23 cellular contexts compared by ENCODE assay signal in genomic region chr16:89103156-89103555, GRCh38. TPM values are rescaled to one million over a fixed set of nuclear protein-coding genes. Genes with fewer than 3 reads are reported as not detected.
DNase-seq lines count a peak whose midpoint lies in the region; ATAC-seq and TF ChIP-seq lines count a peak whose summit lies in the region.
"Had no signal": no experiment of that assay in that cellular context is flagged by ENCODE, and none has a peak within 500 bp of the region (broad histone marks: within the 10 kb centered on the region; RNA-seq: fewer than 3 reads in every experiment).

No MANE protein-coding gene starts in this region.

- no peaks in the 10 kb centered on the region for H3K36me3 ChIP-seq in hepatocyte (replicated peaks; ENCODE audit: insufficient read depth, low read depth)
- H3K36me3 ChIP-seq: uterus had no signal

- H3K4me2 ChIP-seq in hepatocyte: peak overlapping the region; percentile 50
- H3K4me2 ChIP-seq: A549 had no signal

- H3K79me2 ChIP-seq in hepatocyte: peaks cover 9% of the 10 kb centered on the region

- H3K4me1 Mint-ChIP-seq in activated CD4-positive, alpha-beta T cell treated with anti-CD3 and anti-CD28 coated beads, Interleukin-2, amount 10 ng/mL, durations not matched to agents 7 days and 5 days: peaks cover 62% of the 10 kb centered on the region
- H3K4me1 Mint-ChIP-seq in progenitor cell of endocrine pancreas (ENCODE audit: low read depth): peaks cover 11% of the 10 kb centered on the region
- peaks cover 43 to 48% (median 45%) of the 10 kb centered on the region in 3 donors for H3K4me1 Mint-ChIP-seq in T-cell

- H3K9me3 Mint-ChIP-seq in activated CD4-positive, alpha-beta T cell treated with anti-CD3 and anti-CD28 coated beads, Interleukin-2, amount 10 ng/mL, durations not matched to agents 7 days and 5 days: no peaks in the 10 kb centered on the region
- H3K9me3 Mint-ChIP-seq in progenitor cell of endocrine pancreas (ENCODE audit: low read depth) (no peaks in the 10 kb centered on the region), T-cell (no peaks in the 10 kb centered on the region)
- H3K9me3 Mint-ChIP-seq: activated T-cell treated with anti-CD3 and anti-CD28 coated beads, Interleukin-2, amount 50 U/mL, for 4 hours; brain; endodermal cell; HFFc6 had no signal

- H3K27me3 ChIP-seq in hepatocyte: no peaks in the 10 kb centered on the region
- H3K27me3 ChIP-seq: BE2C, uterus had no signal

- no peak for DNase-seq in activated CD4-positive, alpha-beta T cell treated with anti-CD3 and anti-CD28 coated beads, Interleukin-2, amount 10 ng/mL, durations not matched to agents 7 days and 5 days
- no peak for DNase-seq in activated CD4-positive, alpha-beta T cell treated with anti-CD3 and anti-CD28 coated beads, Interleukin-2, amount 50 U/mL, for 1 hour
- peak; percentile 73 for DNase-seq in HuH-7.5 (ENCODE audit: low spot score)
- DNase-seq in hepatocyte (ENCODE audit: low spot score): peak; percentile 81
- DNase-seq in progenitor cell of endocrine pancreas (ENCODE audit: low spot score, unreplicated experiment): no peak
- no peak for DNase-seq in inferior parietal cortex (ENCODE audit: extremely low spot score)
- no peak for DNase-seq in T-cell
- DNase-seq in NCI-H1417 treated with DMSO at 0.1 percent for 48 hours (lab: John Stamatoyannopoulos, UW): no peak
- DNase-seq: activated CD4-positive, alpha-beta T cell treated with anti-CD3 and anti-CD28 coated beads, Interleukin-2, amount 50 U/mL, for 4 hours; activated T-cell treated with anti-CD3 and anti-CD28 coated beads, Interleukin-2, amount 50 U/mL, for 4 hours; BE2C; endodermal cell; HFFc6; left ventricle myocardium inferior; MM.1S; NCI-H1436 treated with DMSO at 0.1 percent for 48 hours; NCI-H524 treated with DMSO at 0.1 percent for 48 hours; retina; SHP77; stimulated activated CD4-positive, alpha-beta T cell treated with anti-CD3 and anti-CD28 coated beads, Interleukin-12 subunit alpha, Interleukin-12 subunit beta, amount 100 ng/mL, for 4 hours; uterus had no signal

- H3K27ac ChIP-seq in hepatocyte: peak overlapping the region; percentile 92
- H3K27ac ChIP-seq: A549, left ventricle myocardium inferior, uterus had no signal

- ATAC-seq in T-cell (replicated peaks in 1 of 4): no peak
- ATAC-seq: A549; activated T-cell treated with anti-CD3 and anti-CD28 coated beads, Interleukin-2, amount 50 U/mL, for 4 hours had no signal

- 82% methylated on average over 22 of the region's 22 CpGs for WGBS in hepatocyte (ENCODE audit: low lambda C conversion rate, missing lambda C conversion rate)

- TF ChIP-seq CTCF in hepatocyte (IDR thresholded peaks at IDR 0.05; ENCODE audit: poor library complexity): no peak
- TF ChIP-seq CTCF in progenitor cell of endocrine pancreas (IDR thresholded peaks at IDR 0.05; ENCODE audit: unreplicated experiment): no peak

- H3K36me3 Mint-ChIP-seq in activated CD4-positive, alpha-beta T cell treated with anti-CD3 and anti-CD28 coated beads, Interleukin-2, amount 10 ng/mL, durations not matched to agents 7 days and 5 days (ENCODE audit: low read depth): peaks cover 76% of the 10 kb centered on the region
- H3K36me3 Mint-ChIP-seq in progenitor cell of endocrine pancreas (ENCODE audit: insufficient read depth) (peaks cover 12% of the 10 kb centered on the region), T-cell (peaks cover 46% of the 10 kb centered on the region)

- H3K27me3 Mint-ChIP-seq in activated CD4-positive, alpha-beta T cell treated with anti-CD3 and anti-CD28 coated beads, Interleukin-2, amount 10 ng/mL, durations not matched to agents 7 days and 5 days: no peaks in the 10 kb centered on the region
- H3K27me3 Mint-ChIP-seq in progenitor cell of endocrine pancreas (no peaks in the 10 kb centered on the region), T-cell (no peaks in the 10 kb centered on the region)
- H3K27me3 Mint-ChIP-seq: brain had no signal

- peaks cover 18% of the 10 kb centered on the region for H3K4me1 ChIP-seq in hepatocyte (ENCODE audit: insufficient read depth)
- H3K4me1 ChIP-seq: A549, uterus had no signal

- no peak overlapping the region for H3K4me3 Mint-ChIP-seq in activated CD4-positive, alpha-beta T cell treated with anti-CD3 and anti-CD28 coated beads, Interleukin-2, amount 10 ng/mL, durations not matched to agents 7 days and 5 days
- no peak overlapping the region for H3K4me3 Mint-ChIP-seq in progenitor cell of endocrine pancreas (ENCODE audit: low read depth)
- H3K4me3 Mint-ChIP-seq in T-cell: peak overlapping the region in 1 of 3 donors; percentile 83
- H3K4me3 Mint-ChIP-seq: activated T-cell treated with anti-CD3 and anti-CD28 coated beads, Interleukin-2, amount 50 U/mL, for 4 hours; brain; endodermal cell; HFFc6 had no signal

- no peaks in the 10 kb centered on the region for H4K20me1 ChIP-seq in hepatocyte (ENCODE audit: insufficient read depth, poor library complexity, severe bottlenecking)

- H3K4me3 ChIP-seq in hepatocyte: no peak overlapping the region
- H3K4me3 ChIP-seq: A549, left ventricle myocardium inferior, uterus had no signal

- peak overlapping the region; percentile 80 for H3K27ac Mint-ChIP-seq in activated CD4-positive, alpha-beta T cell treated with anti-CD3 and anti-CD28 coated beads, Interleukin-2, amount 10 ng/mL, durations not matched to agents 7 days and 5 days
- H3K27ac Mint-ChIP-seq in progenitor cell of endocrine pancreas: peak overlapping the region; percentile 71
- no peak overlapping the region for H3K27ac Mint-ChIP-seq in T-cell
- H3K27ac Mint-ChIP-seq: brain, endodermal cell, HFFc6 had no signal

- POLR2A ChIA-PET in activated CD4-positive, alpha-beta T cell treated with anti-CD3 and anti-CD28 coated beads, Interleukin-2, amount 10 ng/mL, durations not matched to agents 7 days and 5 days (lab: Charles Lee): no interaction called here
- POLR2A ChIA-PET in T-cell (lab: Charles Lee): no interaction called here

- CTCF ChIA-PET in activated CD4-positive, alpha-beta T cell treated with anti-CD3 and anti-CD28 coated beads, Interleukin-2, amount 10 ng/mL, durations not matched to agents 7 days and 5 days (lab: Charles Lee): interaction anchor here (1.2 to 1.9 kb wide), 3 partner anchors 11 to 18 kb away, joined by 3 to 5 read pairs (median 3); no protein-coding TSS in a partner anchor
- CTCF ChIA-PET in T-cell (lab: Charles Lee): no interaction called here

- H3K9me3 ChIP-seq in hepatocyte (ENCODE audit: low read depth): no peaks in the 10 kb centered on the region
- H3K9me3 ChIP-seq: A549, BE2C, left ventricle myocardium inferior, uterus had no signal

- no peak overlapping the region for H2AFZ ChIP-seq in hepatocyte

- no peaks in the 10 kb centered on the region for H3K9me2 ChIP-seq in hepatocyte (replicated peaks; ENCODE audit: insufficient read depth)

RNA-seq across cellular contexts. Expression of gene ACSF3, which starts 9.5 kb away (rescaled TPM):
- 10 to 100 TPM; 57.3 to 62.0 TPM for total RNA-seq in activated CD4-positive, alpha-beta T cell treated with anti-CD3 and anti-CD28 coated beads, Interleukin-2, amount 10 ng/mL, durations not matched to agents 7 days and 5 days
- total RNA-seq in hepatocyte (20.7 and 22.1 TPM in 2 replicates), progenitor cell of endocrine pancreas (25.2 and 31.3 TPM in 2 replicates), T-cell (100 to 1,000 TPM in 1 of 5 donors, 10 to 100 TPM in 4; 70.5 to 102 (median 79.9) TPM)
- polyA plus RNA-seq in hepatocyte: 18.2 and 28.0 TPM in 2 replicates

Comparison
In these comparisons a context has a peak if more than half of its experiments do, and no peak if none do; other contexts are left out.
1. DNase-seq: peak in HuH-7.5 (single experiment) and hepatocyte (single experiment); none in activated CD4-positive, alpha-beta T cell treated with anti-CD3 and anti-CD28 coated beads, Interleukin-2, amount 10 ng/mL, durations not matched to agents 7 days and 5 days (single experiment), activated CD4-positive, alpha-beta T cell treated with anti-CD3 and anti-CD28 coated beads, Interleukin-2, amount 50 U/mL, for 1 hour (single experiment), progenitor cell of endocrine pancreas (single experiment), inferior parietal cortex (single experiment), T-cell (0 of 34) and NCI-H1417 treated with DMSO at 0.1 percent for 48 hours (single experiment).
2. H3K27ac Mint-ChIP-seq: peak in activated CD4-positive, alpha-beta T cell treated with anti-CD3 and anti-CD28 coated beads, Interleukin-2, amount 10 ng/mL, durations not matched to agents 7 days and 5 days (single experiment) and progenitor cell of endocrine pancreas (single experiment); none in T-cell (0 of 2).